9 cellular contexts compared by ENCODE assay signal in the genomic region with DNA sequence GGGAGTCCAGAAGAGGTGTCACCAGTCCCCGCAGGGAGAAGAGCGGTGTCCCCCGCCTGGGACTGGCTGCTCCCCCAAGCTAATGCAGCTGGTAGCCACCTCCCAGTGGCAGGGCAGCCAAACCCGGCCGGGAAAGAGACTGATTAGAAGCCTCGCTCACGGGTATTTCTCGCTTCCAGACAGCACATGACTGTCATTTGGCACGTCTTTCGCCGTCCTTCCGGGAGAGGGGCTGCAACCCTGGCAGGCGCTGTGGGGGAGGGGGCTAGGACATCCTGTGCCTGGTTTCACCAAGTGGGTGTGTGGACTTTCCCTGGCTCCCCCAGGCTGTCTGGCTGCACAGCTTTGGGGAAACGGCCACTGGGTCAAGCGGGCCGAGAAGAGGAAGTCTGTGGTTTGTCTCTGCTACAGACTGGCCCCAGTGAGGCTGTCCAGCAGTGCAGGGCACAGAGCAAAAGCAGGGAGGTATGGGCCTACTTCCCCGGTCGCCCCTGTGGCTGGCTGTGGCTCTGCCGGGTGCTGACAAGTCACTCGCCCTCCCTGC. TPM values are rescaled to one million over a fixed set of nuclear protein-coding genes. Genes with fewer than 3 reads are reported as not detected.
DNase-seq lines count a peak whose midpoint lies in the region; ATAC-seq and TF ChIP-seq lines count a peak whose summit lies in the region.
"Had no signal": no experiment of that assay in that cellular context is flagged by ENCODE, and none has a peak within 500 bp of the region (broad histone marks: within the 10 kb centered on the region; RNA-seq: fewer than 3 reads in every experiment).

No MANE protein-coding gene starts in this region.

- peak overlapping the region; percentile 100; the same call in 1 of the 2 replicates for H3K4me3 ChIP-seq in Karpas-422 (ENCODE audit: low read length)
- H3K4me3 ChIP-seq in cardiac fibroblast (replicated peaks in 1 of 2; ENCODE audit: low read depth in 2 of 2, low read length in 2 of 2): peak overlapping the region; percentile 14 to 99
- H3K4me3 ChIP-seq in lower lobe of right lung: peak overlapping the region; percentile 48
- H3K4me3 ChIP-seq in testis: no peak overlapping the region

- no peaks in the 10 kb centered on the region for H3K9me2 ChIP-seq in Karpas-422 (replicated peaks; ENCODE audit: insufficient read depth, low read length)

- peaks cover 71% of the 10 kb centered on the region for H3K4me1 ChIP-seq in Karpas-422 (ENCODE audit: low read length)
- H3K4me1 ChIP-seq in lower lobe of right lung: peaks cover 69% of the 10 kb centered on the region
- peaks cover 67% of the 10 kb centered on the region for H3K4me1 ChIP-seq in testis

- peaks cover 75% of the 10 kb centered on the region for H4K20me1 ChIP-seq in Karpas-422 (ENCODE audit: insufficient read depth, low read depth, low read length)

- no peak for TF ChIP-seq POLR2A in testis (IDR thresholded peaks at IDR 0.05)

- peak overlapping the region; percentile 98 for H3K9ac ChIP-seq in Karpas-422 (ENCODE audit: low read length)

- ATAC-seq in lower lobe of right lung: peak; percentile 33 to 68

- WGBS in testis, 2 donors: 27 to 67% methylated on average over 10 to 20 of the region's 20 CpGs

- H3K9me3 ChIP-seq in Karpas-422 (ENCODE audit: low read length): no peaks in the 10 kb centered on the region
- H3K9me3 ChIP-seq in lower lobe of right lung: no peaks in the 10 kb centered on the region
- no peaks in the 10 kb centered on the region for H3K9me3 ChIP-seq in testis

- DNase-seq in Karpas-422: peak; percentile 57
- DNase-seq in cardiac fibroblast (ENCODE audit: low read depth in 2 of 2): peak; percentile 32 to 75
- DNase-seq in lower lobe of right lung: peak; percentile 93
- DNase-seq in testis: peak; percentile 84
- no peak for DNase-seq in DMS79 (lab: John Stamatoyannopoulos, UW)
- no peak for DNase-seq in NK-92 (lab: John Stamatoyannopoulos, UW; ENCODE audit: unreplicated experiment)
- no peak for DNase-seq in activated CD8-positive, alpha-beta memory T cell treated with anti-CD3 and anti-CD28 coated beads for 24 hours
- DNase-seq: brain microvascular endothelial cell, HCEC 1CT had no signal

- peak overlapping the region; percentile 97 for H3K4me2 ChIP-seq in Karpas-422 (ENCODE audit: low read depth, low read length, poor library complexity, severe bottlenecking)

- TF ChIP-seq CTCF in cardiac fibroblast (IDR thresholded peaks at IDR 0.05; ENCODE audit: low read depth, low read length) (no peak), lower lobe of right lung (IDR thresholded peaks at IDR 0.05) (no peak), testis (IDR thresholded peaks at IDR 0.05) (no peak)

- peaks cover 55% of the 10 kb centered on the region for H3K79me2 ChIP-seq in Karpas-422 (ENCODE audit: low read length)

- intact Hi-C loops in lower lobe of right lung (cut with DNase I): no loop called here
- intact Hi-C loops in testis (cut with DNase I; ENCODE audit: low total_unique reads): no loop called here

- H3K27ac ChIP-seq in Karpas-422 (ENCODE audit: low read length): peak overlapping the region; percentile 91
- H3K27ac ChIP-seq in lower lobe of right lung: peak overlapping the region; percentile 99
- H3K27ac ChIP-seq in testis: peak overlapping the region; percentile 97 to 98
- H3K27ac ChIP-seq: brain microvascular endothelial cell had no signal

- H3K27me3 ChIP-seq in Karpas-422 (ENCODE audit: low read length) (no peaks in the 10 kb centered on the region), lower lobe of right lung (ENCODE audit: low read depth) (no peaks in the 10 kb centered on the region), testis (no peaks in the 10 kb centered on the region)
- H3K27me3 ChIP-seq: brain microvascular endothelial cell had no signal

- no peak overlapping the region for H2AFZ ChIP-seq in Karpas-422 (ENCODE audit: low read length)

- H3K36me3 ChIP-seq in Karpas-422 (ENCODE audit: insufficient read depth, low read length) (peaks cover 9% of the 10 kb centered on the region; the same call in 1 of the 2 replicates), lower lobe of right lung (peaks cover 12% of the 10 kb centered on the region), testis (ENCODE audit: low read depth, missing control alignments) (no peaks in the 10 kb centered on the region)
- H3K36me3 ChIP-seq: brain microvascular endothelial cell had no signal

RNA-seq across cellular contexts. Expression of gene CD81, which starts 3.8 kb away (rescaled TPM):
- total RNA-seq in Karpas-422 (2014; rRNA removed; shearing (Covaris generic); ENCODE audit: low replicate concordance): 356 and 467 TPM in 2 replicates
- total RNA-seq in lower lobe of right lung: 850 TPM
- 100 to 1,000 TPM; 541 to 829 TPM for total RNA-seq in testis
- 665 TPM for polyA plus RNA-seq in testis (ENCODE audit: insufficient read depth, low read depth, low replicate concordance)

RNA-seq across cellular contexts. Expression of gene TSSC4, which starts 19.7 kb away (rescaled TPM):
- 25.3 and 47.5 TPM in 2 replicates for total RNA-seq in Karpas-422 (2014; rRNA removed; shearing (Covaris generic); ENCODE audit: low replicate concordance)
- total RNA-seq in lower lobe of right lung (38.8 TPM), testis (10 to 100 TPM; 87.4 to 95.5 TPM)
- polyA plus RNA-seq in testis (ENCODE audit: insufficient read depth, low read depth, low replicate concordance): 133 TPM

Comparison
In these comparisons a context has a peak if more than half of its experiments do, and no peak if none do; other contexts are left out.
1. DNase-seq: peak in Karpas-422 (single experiment), cardiac fibroblast (2 of 2), lower lobe of right lung (single experiment) and testis (single experiment); none in DMS79 (single experiment), NK-92 (single experiment) and activated CD8-positive, alpha-beta memory T cell treated with anti-CD3 and anti-CD28 coated beads for 24 hours (single experiment).
2. H3K4me3 ChIP-seq: peak in Karpas-422 (single experiment), cardiac fibroblast (2 of 2) and lower lobe of right lung (single experiment); none in testis (0 of 2).
3. Peak in every context shown above with its lines, with median percentiles within 50 percentile points of each other: H3K27ac ChIP-seq.